ENCODE assay signal across 27 cellular contexts in the genomic region with DNA sequence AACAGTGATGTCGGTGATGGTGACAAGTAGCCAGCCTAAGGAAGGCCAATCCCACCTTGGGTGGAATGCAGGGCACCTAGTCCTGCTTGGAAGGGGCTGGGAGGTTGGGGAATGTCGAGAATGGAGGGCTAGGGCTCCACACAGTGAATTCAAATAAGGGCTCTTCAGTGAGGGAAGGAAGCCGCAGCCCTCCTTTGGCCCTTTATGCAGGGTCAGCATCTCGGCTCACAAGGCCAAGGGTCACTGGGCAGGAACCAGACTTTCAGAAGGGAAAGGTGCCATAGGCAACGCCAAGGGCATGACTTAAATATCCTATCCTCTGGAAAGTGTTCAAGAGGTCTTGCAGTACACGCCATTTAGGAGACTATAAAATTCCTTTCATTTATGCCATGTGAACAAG. TPM values are rescaled to one million over a fixed set of nuclear protein-coding genes. Genes with fewer than 3 reads are reported as not detected.
A peak's percentile ranks its signal among the peaks of the same experiment; 100 is the strongest.
DNase-seq lines count a peak whose midpoint lies in the region; ATAC-seq, FAIRE-seq and TF ChIP-seq lines count a peak whose summit lies in the region.
"Had no signal": no experiment of that assay in that cellular context is flagged by ENCODE, and none has a peak within 500 bp of the region (broad histone marks: within the 10 kb centered on the region; RNA-seq: fewer than 3 reads in every experiment).

No MANE protein-coding gene starts in this region.

- no peak overlapping the region for H3K9ac ChIP-seq in kidney (ENCODE audit: low read length in 2 of 2)
- H3K9ac ChIP-seq: BLaER1 treated with 17β-estradiol and CSF1 and Interleukin-3, amounts not matched to agents 10 nM and 100 nM had no signal

- H3K36me3 Mint-ChIP-seq in GM23338 (ENCODE audit: low read depth) = peaks cover 17% of the 10 kb centered on the region
- no peaks in the 10 kb centered on the region for H3K36me3 Mint-ChIP-seq in neural crest cell (ENCODE audit: low read depth)
- H3K36me3 Mint-ChIP-seq in activated T-helper 2 cell treated with anti-CD3 and anti-CD28 coated beads, Interferon-gamma antibody, Interleukin-2, Interleukin-4, amounts not matched to agents 10 μg/mL and 5 μg/mL and 100 μg/mL, durations not matched to agents 14 hours and 24 hours and 36 hours (ENCODE audit: low read depth) = peaks cover 24% of the 10 kb centered on the region
- H3K36me3 Mint-ChIP-seq: CD8-positive, alpha-beta T cell had no signal

- H3K4me1 ChIP-seq in GM23338 (ENCODE audit: insufficient read depth) = no peaks in the 10 kb centered on the region
- no peaks in the 10 kb centered on the region for H3K4me1 ChIP-seq in kidney (ENCODE audit: control insufficient read depth in 1 of 2, insufficient read depth in 1 of 2, low read depth in 1 of 2, low read length in 2 of 2)
- H3K4me1 ChIP-seq: A549 had no signal

- H3K4me3 ChIP-seq in GM23338 = no peak overlapping the region
- no peak overlapping the region for H3K4me3 ChIP-seq in kidney (ENCODE audit: low read length in 2 of 2)
- H3K4me3 ChIP-seq: A549; BLaER1 treated with 17β-estradiol and CSF1 and Interleukin-3, amounts not matched to agents 10 nM and 100 nM; GM12878 had no signal

- H3K27me3 ChIP-seq in GM23338 (ENCODE audit: insufficient read depth) = no peaks in the 10 kb centered on the region
- H3K27me3 ChIP-seq: BLaER1 treated with 17β-estradiol and CSF1 and Interleukin-3, amounts not matched to agents 10 nM and 100 nM had no signal

- H3K4me1 Mint-ChIP-seq in GM23338 (no peaks in the 10 kb centered on the region; the same call in 2 of the 3 replicates), neural crest cell (no peaks in the 10 kb centered on the region)
- H3K4me1 Mint-ChIP-seq in activated T-helper 2 cell treated with anti-CD3 and anti-CD28 coated beads, Interferon-gamma antibody, Interleukin-2, Interleukin-4, amounts not matched to agents 10 μg/mL and 5 μg/mL and 100 μg/mL, durations not matched to agents 14 hours and 24 hours and 36 hours (ENCODE audit: low read depth) = peaks cover 8% of the 10 kb centered on the region
- H3K4me1 Mint-ChIP-seq: B cell had no signal

- H3K36me3 ChIP-seq in GM23338 (ENCODE audit: insufficient read depth) (peaks cover 3% of the 10 kb centered on the region; the same call in 1 of the 2 replicates), kidney (ENCODE audit: control insufficient read depth in 1 of 2, insufficient read depth in 2 of 2, low read length in 2 of 2) (no peaks in the 10 kb centered on the region)

- TF ChIP-seq CTCF in GM23338 (conservative IDR thresholded peaks at IDR 0.05; ENCODE audit: low read depth in 2 of 2) (no peak), RWPE1 (conservative IDR thresholded peaks at IDR 0.05; ENCODE audit: low read depth) (no peak), kidney (IDR thresholded peaks at IDR 0.05; ENCODE audit: borderline replicate concordance, extremely low read depth, insufficient read depth) (no peak), neural crest cell (conservative IDR thresholded peaks at IDR 0.05) (no peak), GM10266 (IDR thresholded peaks at IDR 0.05; ENCODE audit: control insufficient read depth, insufficient read depth, low read depth, missing control alignments) (no peak)

- H3K4me2 ChIP-seq in GM23338 = no peak overlapping the region
- H3K4me2 ChIP-seq: A549 had no signal

- POLR2A ChIA-PET in RWPE1 (lab: Yijun Ruan, JAX; ENCODE audit: low non-redundant PET) = no interaction called here

- H3K27ac ChIP-seq in GM23338 (ENCODE audit: low read depth) (no peak overlapping the region), RWPE1 (peak overlapping the region; percentile 49), kidney (ENCODE audit: low read depth in 2 of 2, low read length in 2 of 2) (no peak overlapping the region)
- H3K27ac ChIP-seq: 22Rv1; A549; BLaER1 treated with 17β-estradiol and CSF1 and Interleukin-3, amounts not matched to agents 10 nM and 100 nM; C4-2B had no signal

- no peaks in the 10 kb centered on the region for H3K79me2 ChIP-seq in GM23338 (replicated peaks; ENCODE audit: insufficient read depth)

- no peaks in the 10 kb centered on the region for H4K20me1 ChIP-seq in GM23338 (replicated peaks; ENCODE audit: insufficient read depth)

- H3K4me3 Mint-ChIP-seq in GM23338 (no peak overlapping the region), neural crest cell (no peak overlapping the region)
- no peak overlapping the region for H3K4me3 Mint-ChIP-seq in activated T-helper 2 cell treated with anti-CD3 and anti-CD28 coated beads, Interferon-gamma antibody, Interleukin-2, Interleukin-4, amounts not matched to agents 10 μg/mL and 5 μg/mL and 100 μg/mL, durations not matched to agents 14 hours and 24 hours and 36 hours (ENCODE audit: low read depth)
- H3K4me3 Mint-ChIP-seq: B cell; CD4-positive, alpha-beta T cell; CD8-positive, alpha-beta T cell had no signal

- H3K9me3 Mint-ChIP-seq in GM23338 (no peaks in the 10 kb centered on the region; the same call in 2 of the 3 replicates), neural crest cell (peaks cover 4% of the 10 kb centered on the region)
- no peaks in the 10 kb centered on the region for H3K9me3 Mint-ChIP-seq in activated T-helper 2 cell treated with anti-CD3 and anti-CD28 coated beads, Interferon-gamma antibody, Interleukin-2, Interleukin-4, amounts not matched to agents 10 μg/mL and 5 μg/mL and 100 μg/mL, durations not matched to agents 14 hours and 24 hours and 36 hours
- H3K9me3 Mint-ChIP-seq: CD4-positive, alpha-beta T cell had no signal

- no peaks in the 10 kb centered on the region for H3K9me3 ChIP-seq in kidney (ENCODE audit: control insufficient read depth in 1 of 2, low read length in 2 of 2)
- H3K9me3 ChIP-seq: A549, Caco-2 had no signal

- no peak overlapping the region for H3K27ac Mint-ChIP-seq in GM23338
- peak overlapping the region; percentile 57 for H3K27ac Mint-ChIP-seq in neural crest cell (ENCODE audit: unreplicated experiment)
- H3K27ac Mint-ChIP-seq in activated T-helper 2 cell treated with anti-CD3 and anti-CD28 coated beads, Interferon-gamma antibody, Interleukin-2, Interleukin-4, amounts not matched to agents 10 μg/mL and 5 μg/mL and 100 μg/mL, durations not matched to agents 14 hours and 24 hours and 36 hours = no peak overlapping the region
- H3K27ac Mint-ChIP-seq: B cell; CD4-positive, alpha-beta T cell; CD8-positive, alpha-beta T cell had no signal

- no peaks in the 10 kb centered on the region for H3F3A ChIP-seq in GM23338 (replicated peaks; ENCODE audit: low read depth)

- ATAC-seq in GM23338 = no peak; the same call in 2 of the 3 replicates
- ATAC-seq: A549; CD8-positive, alpha-beta T cell; GM12878 had no signal

- intact Hi-C loops in kidney (cut with DNase I) = no loop called here
- intact Hi-C loops in activated T-helper 2 cell treated with anti-CD3 and anti-CD28 coated beads, Interferon-gamma antibody, Interleukin-2, Interleukin-4, amounts not matched to agents 10 μg/mL and 5 μg/mL and 100 μg/mL, durations not matched to agents 14 hours and 24 hours and 36 hours (cut with micrococcal nuclease) = no loop called here

- H3K27me3 Mint-ChIP-seq in GM23338 (ENCODE audit: insufficient read depth, low read depth, poor library complexity) = peaks cover 5% of the 10 kb centered on the region
- no peaks in the 10 kb centered on the region for H3K27me3 Mint-ChIP-seq in neural crest cell (ENCODE audit: low read depth)
- no peaks in the 10 kb centered on the region for H3K27me3 Mint-ChIP-seq in activated T-helper 2 cell treated with anti-CD3 and anti-CD28 coated beads, Interferon-gamma antibody, Interleukin-2, Interleukin-4, amounts not matched to agents 10 μg/mL and 5 μg/mL and 100 μg/mL, durations not matched to agents 14 hours and 24 hours and 36 hours (ENCODE audit: low read depth)
- H3K27me3 Mint-ChIP-seq: CD4-positive, alpha-beta T cell had no signal

- CTCF ChIA-PET in RWPE1 (lab: Yijun Ruan, JAX) = no interaction called here

- no peak overlapping the region for H2AFZ ChIP-seq in GM23338

- H3K9me2 ChIP-seq in GM23338 (ENCODE audit: insufficient read depth) = peaks cover 3% of the 10 kb centered on the region; the same call in 1 of the 2 replicates

- DNase-seq in GM23338 (ENCODE audit: low spot score) (peak; percentile 8), RWPE1 (ENCODE audit: low spot score) (no peak), kidney (peak; percentile 15), neural crest cell (ENCODE audit: low read depth, low spot score) (no peak), RPMI8226 (no peak), GM10266 (ENCODE audit: extremely low spot score) (no peak)
- DNase-seq in activated T-helper 2 cell treated with anti-CD3 and anti-CD28 coated beads, Interferon-gamma antibody, Interleukin-2, Interleukin-4, amounts not matched to agents 10 μg/mL and 5 μg/mL and 100 μg/mL, durations not matched to agents 14 hours and 24 hours and 36 hours (ENCODE audit: low spot score) = no peak
- DNase-seq in stimulated activated naive CD4-positive, alpha-beta T cell treated with Interleukin-2 at 50 U/mL for 16 hours (lab: John Stamatoyannopoulos, UW) = no peak
- DNase-seq: AML-193; Caco-2; Calu3; CD4-positive, alpha-beta T cell; CD8-positive, alpha-beta T cell; DMS79 treated with DMSO at 0.1 percent for 48 hours; GF-D8 had no signal

- FAIRE-seq in kidney (lab: Jason Lieb, UNC) = no peak
- FAIRE-seq: A549, D721Med, G401.6, GM12878, GM12892, GM18507, GM19239 had no signal

TF ChIP-seq in GM23338, 12 proteins besides CTCF, POLR2A, EP300 and RAD21 (continues in another document):
- no peak for TF ChIP-seq CREB1 (CRISPR knock-in tag; IDR thresholded peaks at IDR 0.05; ENCODE audit: low read depth)
- TF ChIP-seq POLR2AphosphoS5 (IDR thresholded peaks at IDR 0.05; ENCODE audit: low read depth) = no peak

RNA-seq across cellular contexts. Expression of a gene that starts 56.9 kb away (rescaled TPM):
- not detected in 2 replicates for total RNA-seq in GM23338 (2014; rRNA removed; shearing (Covaris generic))
- polyA plus RNA-seq in GM23338 (2016; fragmentation: Nextera tagmentation; extraction: Ambion mirVana) = not detected in 2 replicates
- 45.3 TPM for total RNA-seq in kidney
- 284 TPM for polyA plus RNA-seq in kidney (ENCODE audit: insufficient read depth, low read depth, low replicate concordance)
- not detected in 2 replicates for total RNA-seq in neural crest cell
- total RNA-seq in activated T-helper 2 cell treated with anti-CD3 and anti-CD28 coated beads, Interferon-gamma antibody, Interleukin-2, Interleukin-4, amounts not matched to agents 10 μg/mL and 5 μg/mL and 100 μg/mL, durations not matched to agents 14 hours and 24 hours and 36 hours = 0.21 TPM in 1 of 2 replicates, not detected in the other
- total RNA-seq: A172, B cell, Calu3 had no signal
- polyA plus RNA-seq: A549, GM12878 had no signal

Comparison
In these comparisons a context has a peak if more than half of its experiments do, and no peak if none do; other contexts are left out.
1. DNase-seq: peak in GM23338 (single experiment) and kidney (single experiment); none in RWPE1 (single experiment), neural crest cell (single experiment), activated T-helper 2 cell treated with anti-CD3 and anti-CD28 coated beads, Interferon-gamma antibody, Interleukin-2, Interleukin-4, amounts not matched to agents 10 μg/mL and 5 μg/mL and 100 μg/mL, durations not matched to agents 14 hours and 24 hours and 36 hours (single experiment), stimulated activated naive CD4-positive, alpha-beta T cell treated with Interleukin-2 at 50 U/mL for 16 hours (single experiment), RPMI8226 (single experiment) and GM10266 (single experiment).
2. RNA of a gene that starts 56.9 kb away (total RNA-seq): 45.3 TPM in kidney (single experiment); not detected in GM23338, 0.21 TPM in activated T-helper 2 cell treated with anti-CD3 and anti-CD28 coated beads, Interferon-gamma antibody, Interleukin-2, Interleukin-4, amounts not matched to agents 10 μg/mL and 5 μg/mL and 100 μg/mL, durations not matched to agents 14 hours and 24 hours and 36 hours and not detected in neural crest cell; every median in the first group is over 10 times any median in the second.